ENCODE assay signal across 1 cellular context in the genomic region with DNA sequence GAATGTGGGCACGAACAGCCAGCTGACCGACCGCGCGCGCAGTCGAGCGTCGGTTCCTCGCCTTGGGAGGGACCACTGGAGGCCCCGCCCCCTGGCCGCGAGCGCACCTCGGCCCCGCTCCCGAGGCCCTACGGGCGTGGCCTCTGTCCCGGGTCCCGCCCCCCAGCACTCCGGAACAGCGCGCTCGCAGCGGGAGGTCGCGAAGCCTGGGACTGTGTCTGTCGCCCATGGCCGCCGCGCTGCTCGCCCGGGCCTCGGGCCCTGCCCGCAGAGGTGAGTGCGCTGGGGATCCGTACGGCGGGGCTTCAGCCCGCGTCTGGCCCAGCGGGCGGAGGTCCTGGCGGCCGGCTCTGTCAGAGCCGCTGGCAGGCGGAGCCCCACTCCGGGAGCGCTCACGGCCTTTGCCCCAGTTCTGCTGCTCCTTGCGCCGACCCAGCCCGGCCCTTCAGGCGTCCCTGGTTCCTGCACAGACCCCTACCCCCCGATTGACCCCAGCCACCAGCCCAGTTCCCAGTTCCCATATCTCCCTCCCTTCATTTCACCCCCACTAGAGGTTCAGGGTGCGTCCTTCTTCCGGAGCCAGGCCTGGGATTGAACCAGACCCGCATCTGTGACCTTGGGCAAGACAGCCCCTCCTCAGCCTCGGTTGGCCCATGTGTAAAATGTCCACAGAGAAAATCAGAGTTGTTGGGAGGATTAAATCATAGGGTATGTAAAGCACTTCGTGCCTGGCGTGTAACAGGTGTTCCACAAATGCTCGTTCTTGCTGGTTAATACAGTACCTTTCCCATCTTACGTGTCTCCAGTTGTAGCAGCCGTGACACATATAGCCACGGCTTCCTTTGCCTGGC.
TF ChIP-seq lines count a peak whose summit lies in the region.

A gene with protein sequence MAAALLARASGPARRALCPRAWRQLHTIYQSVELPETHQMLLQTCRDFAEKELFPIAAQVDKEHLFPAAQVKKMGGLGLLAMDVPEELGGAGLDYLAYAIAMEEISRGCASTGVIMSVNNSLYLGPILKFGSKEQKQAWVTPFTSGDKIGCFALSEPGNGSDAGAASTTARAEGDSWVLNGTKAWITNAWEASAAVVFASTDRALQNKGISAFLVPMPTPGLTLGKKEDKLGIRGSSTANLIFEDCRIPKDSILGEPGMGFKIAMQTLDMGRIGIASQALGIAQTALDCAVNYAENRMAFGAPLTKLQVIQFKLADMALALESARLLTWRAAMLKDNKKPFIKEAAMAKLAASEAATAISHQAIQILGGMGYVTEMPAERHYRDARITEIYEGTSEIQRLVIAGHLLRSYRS (plus strand): TSS at position 168 of the 851 bp plus-strand sequence. CDS start 60 bp downstream, at position 228.

TF ChIP-seq in K562, 482 proteins besides CTCF, POLR2A, EP300 and RAD21 (continued from another document and continues in another):
- TF ChIP-seq, protein P1, sequence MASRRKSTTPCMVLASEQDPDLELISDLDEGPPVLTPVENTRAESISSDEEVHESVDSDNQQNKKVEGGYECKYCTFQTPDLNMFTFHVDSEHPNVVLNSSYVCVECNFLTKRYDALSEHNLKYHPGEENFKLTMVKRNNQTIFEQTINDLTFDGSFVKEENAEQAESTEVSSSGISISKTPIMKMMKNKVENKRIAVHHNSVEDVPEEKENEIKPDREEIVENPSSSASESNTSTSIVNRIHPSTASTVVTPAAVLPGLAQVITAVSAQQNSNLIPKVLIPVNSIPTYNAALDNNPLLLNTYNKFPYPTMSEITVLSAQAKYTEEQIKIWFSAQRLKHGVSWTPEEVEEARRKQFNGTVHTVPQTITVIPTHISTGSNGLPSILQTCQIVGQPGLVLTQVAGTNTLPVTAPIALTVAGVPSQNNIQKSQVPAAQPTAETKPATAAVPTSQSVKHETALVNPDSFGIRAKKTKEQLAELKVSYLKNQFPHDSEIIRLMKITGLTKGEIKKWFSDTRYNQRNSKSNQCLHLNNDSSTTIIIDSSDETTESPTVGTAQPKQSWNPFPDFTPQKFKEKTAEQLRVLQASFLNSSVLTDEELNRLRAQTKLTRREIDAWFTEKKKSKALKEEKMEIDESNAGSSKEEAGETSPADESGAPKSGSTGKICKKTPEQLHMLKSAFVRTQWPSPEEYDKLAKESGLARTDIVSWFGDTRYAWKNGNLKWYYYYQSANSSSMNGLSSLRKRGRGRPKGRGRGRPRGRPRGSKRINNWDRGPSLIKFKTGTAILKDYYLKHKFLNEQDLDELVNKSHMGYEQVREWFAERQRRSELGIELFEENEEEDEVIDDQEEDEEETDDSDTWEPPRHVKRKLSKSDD (conservative IDR thresholded peaks at IDR 0.05; ENCODE audit: low read length), result no peak
- TF ChIP-seq TFAM (CRISPR knock-in tag; conservative IDR thresholded peaks at IDR 0.05) (no peak), ZNF77 (CRISPR knock-in tag; IDR thresholded peaks at IDR 0.05) (no peak), GTF2A2 (tag; IDR thresholded peaks at IDR 0.05) (no peak), MED1 (CRISPR knock-in tag; IDR thresholded peaks at IDR 0.05; ENCODE audit: borderline replicate concordance) (no peak), DDX20 (tag; IDR thresholded peaks at IDR 0.05; ENCODE audit: low read depth) (no peak), ESRRB (CRISPR knock-in tag; IDR thresholded peaks at IDR 0.05; ENCODE audit: borderline replicate concordance) (no peak), SMAD4 (CRISPR knock-in tag; conservative IDR thresholded peaks at IDR 0.05) (peak; percentile 59), NR1H2 (CRISPR knock-in tag; IDR thresholded peaks at IDR 0.05) (peak; percentile 13; the same call in 1 of the 2 replicates), RHOXF2B (CRISPR knock-in tag; conservative IDR thresholded peaks at IDR 0.05) (no peak), ZC3H8 (IDR thresholded peaks at IDR 0.05) (no peak), PTBP1 (IDR thresholded peaks at IDR 0.05; ENCODE audit: low read depth, low read length) (no peak), RBM25 (IDR thresholded peaks at IDR 0.05; ENCODE audit: low read depth, low read length, severe bottlenecking) (no peak), ZNF766 (CRISPR knock-in tag; conservative IDR thresholded peaks at IDR 0.05) (no peak), NELFE (IDR thresholded peaks at IDR 0.05; ENCODE audit: insufficient read depth, insufficient read length) (no peak), FOXP1 (CRISPR knock-in tag; IDR thresholded peaks at IDR 0.05) (peak; percentile 33; the same call in 1 of the 2 replicates), CBFA2T3 (IDR thresholded peaks at IDR 0.05) (no peak), RBM15 (IDR thresholded peaks at IDR 0.05; ENCODE audit: insufficient read depth, low read length) (no peak)
- TF ChIP-seq, protein P2, sequence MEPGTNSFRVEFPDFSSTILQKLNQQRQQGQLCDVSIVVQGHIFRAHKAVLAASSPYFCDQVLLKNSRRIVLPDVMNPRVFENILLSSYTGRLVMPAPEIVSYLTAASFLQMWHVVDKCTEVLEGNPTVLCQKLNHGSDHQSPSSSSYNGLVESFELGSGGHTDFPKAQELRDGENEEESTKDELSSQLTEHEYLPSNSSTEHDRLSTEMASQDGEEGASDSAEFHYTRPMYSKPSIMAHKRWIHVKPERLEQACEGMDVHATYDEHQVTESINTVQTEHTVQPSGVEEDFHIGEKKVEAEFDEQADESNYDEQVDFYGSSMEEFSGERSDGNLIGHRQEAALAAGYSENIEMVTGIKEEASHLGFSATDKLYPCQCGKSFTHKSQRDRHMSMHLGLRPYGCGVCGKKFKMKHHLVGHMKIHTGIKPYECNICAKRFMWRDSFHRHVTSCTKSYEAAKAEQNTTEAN (CRISPR knock-in tag; IDR thresholded peaks at IDR 0.05), result no peak
- TF ChIP-seq, protein P3, sequence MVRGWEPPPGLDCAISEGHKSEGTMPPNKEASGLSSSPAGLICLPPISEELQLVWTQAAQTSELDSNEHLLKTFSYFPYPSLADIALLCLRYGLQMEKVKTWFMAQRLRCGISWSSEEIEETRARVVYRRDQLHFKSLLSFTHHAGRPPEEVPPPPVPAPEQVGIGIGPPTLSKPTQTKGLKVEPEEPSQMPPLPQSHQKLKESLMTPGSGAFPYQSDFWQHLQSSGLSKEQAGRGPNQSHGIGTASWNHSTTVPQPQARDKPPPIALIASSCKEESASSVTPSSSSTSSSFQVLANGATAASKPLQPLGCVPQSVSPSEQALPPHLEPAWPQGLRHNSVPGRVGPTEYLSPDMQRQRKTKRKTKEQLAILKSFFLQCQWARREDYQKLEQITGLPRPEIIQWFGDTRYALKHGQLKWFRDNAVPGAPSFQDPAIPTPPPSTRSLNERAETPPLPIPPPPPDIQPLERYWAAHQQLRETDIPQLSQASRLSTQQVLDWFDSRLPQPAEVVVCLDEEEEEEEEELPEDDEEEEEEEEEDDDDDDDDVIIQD (CRISPR knock-in tag; IDR thresholded peaks at IDR 0.05), result no peak
- TF ChIP-seq, protein P4, sequence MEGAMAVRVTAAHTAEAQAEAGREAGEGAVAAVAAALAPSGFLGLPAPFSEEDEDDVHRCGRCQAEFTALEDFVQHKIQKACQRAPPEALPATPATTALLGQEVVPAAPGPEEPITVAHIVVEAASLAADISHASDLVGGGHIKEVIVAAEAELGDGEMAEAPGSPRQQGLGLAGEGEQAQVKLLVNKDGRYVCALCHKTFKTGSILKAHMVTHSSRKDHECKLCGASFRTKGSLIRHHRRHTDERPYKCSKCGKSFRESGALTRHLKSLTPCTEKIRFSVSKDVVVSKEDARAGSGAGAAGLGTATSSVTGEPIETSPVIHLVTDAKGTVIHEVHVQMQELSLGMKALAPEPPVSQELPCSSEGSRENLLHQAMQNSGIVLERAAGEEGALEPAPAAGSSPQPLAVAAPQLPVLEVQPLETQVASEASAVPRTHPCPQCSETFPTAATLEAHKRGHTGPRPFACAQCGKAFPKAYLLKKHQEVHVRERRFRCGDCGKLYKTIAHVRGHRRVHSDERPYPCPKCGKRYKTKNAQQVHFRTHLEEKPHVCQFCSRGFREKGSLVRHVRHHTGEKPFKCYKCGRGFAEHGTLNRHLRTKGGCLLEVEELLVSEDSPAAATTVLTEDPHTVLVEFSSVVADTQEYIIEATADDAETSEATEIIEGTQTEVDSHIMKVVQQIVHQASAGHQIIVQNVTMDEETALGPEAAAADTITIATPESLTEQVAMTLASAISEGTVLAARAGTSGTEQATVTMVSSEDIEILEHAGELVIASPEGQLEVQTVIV (CRISPR knock-in tag; IDR thresholded peaks at IDR 0.05; ENCODE audit: borderline replicate concordance), result no peak
- TF ChIP-seq, protein P5, sequence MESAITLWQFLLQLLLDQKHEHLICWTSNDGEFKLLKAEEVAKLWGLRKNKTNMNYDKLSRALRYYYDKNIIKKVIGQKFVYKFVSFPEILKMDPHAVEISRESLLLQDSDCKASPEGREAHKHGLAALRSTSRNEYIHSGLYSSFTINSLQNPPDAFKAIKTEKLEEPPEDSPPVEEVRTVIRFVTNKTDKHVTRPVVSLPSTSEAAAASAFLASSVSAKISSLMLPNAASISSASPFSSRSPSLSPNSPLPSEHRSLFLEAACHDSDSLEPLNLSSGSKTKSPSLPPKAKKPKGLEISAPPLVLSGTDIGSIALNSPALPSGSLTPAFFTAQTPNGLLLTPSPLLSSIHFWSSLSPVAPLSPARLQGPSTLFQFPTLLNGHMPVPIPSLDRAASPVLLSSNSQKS (CRISPR knock-in tag; IDR thresholded peaks at IDR 0.05), result no peak
- TF ChIP-seq, protein P6, sequence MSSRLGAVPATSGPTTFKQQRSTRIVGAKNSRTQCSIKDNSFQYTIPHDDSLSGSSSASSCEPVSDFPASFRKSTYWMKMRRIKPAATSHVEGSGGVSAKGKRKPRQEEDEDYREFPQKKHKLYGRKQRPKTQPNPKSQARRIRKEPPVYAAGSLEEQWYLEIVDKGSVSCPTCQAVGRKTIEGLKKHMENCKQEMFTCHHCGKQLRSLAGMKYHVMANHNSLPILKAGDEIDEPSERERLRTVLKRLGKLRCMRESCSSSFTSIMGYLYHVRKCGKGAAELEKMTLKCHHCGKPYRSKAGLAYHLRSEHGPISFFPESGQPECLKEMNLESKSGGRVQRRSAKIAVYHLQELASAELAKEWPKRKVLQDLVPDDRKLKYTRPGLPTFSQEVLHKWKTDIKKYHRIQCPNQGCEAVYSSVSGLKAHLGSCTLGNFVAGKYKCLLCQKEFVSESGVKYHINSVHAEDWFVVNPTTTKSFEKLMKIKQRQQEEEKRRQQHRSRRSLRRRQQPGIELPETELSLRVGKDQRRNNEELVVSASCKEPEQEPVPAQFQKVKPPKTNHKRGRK (tag; IDR thresholded peaks at IDR 0.05), result no peak
- TF ChIP-seq, protein P7, sequence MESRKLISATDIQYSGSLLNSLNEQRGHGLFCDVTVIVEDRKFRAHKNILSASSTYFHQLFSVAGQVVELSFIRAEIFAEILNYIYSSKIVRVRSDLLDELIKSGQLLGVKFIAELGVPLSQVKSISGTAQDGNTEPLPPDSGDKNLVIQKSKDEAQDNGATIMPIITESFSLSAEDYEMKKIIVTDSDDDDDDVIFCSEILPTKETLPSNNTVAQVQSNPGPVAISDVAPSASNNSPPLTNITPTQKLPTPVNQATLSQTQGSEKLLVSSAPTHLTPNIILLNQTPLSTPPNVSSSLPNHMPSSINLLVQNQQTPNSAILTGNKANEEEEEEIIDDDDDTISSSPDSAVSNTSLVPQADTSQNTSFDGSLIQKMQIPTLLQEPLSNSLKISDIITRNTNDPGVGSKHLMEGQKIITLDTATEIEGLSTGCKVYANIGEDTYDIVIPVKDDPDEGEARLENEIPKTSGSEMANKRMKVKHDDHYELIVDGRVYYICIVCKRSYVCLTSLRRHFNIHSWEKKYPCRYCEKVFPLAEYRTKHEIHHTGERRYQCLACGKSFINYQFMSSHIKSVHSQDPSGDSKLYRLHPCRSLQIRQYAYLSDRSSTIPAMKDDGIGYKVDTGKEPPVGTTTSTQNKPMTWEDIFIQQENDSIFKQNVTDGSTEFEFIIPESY (CRISPR knock-in tag; IDR thresholded peaks at IDR 0.05), result no peak
- TF ChIP-seq, protein P8, sequence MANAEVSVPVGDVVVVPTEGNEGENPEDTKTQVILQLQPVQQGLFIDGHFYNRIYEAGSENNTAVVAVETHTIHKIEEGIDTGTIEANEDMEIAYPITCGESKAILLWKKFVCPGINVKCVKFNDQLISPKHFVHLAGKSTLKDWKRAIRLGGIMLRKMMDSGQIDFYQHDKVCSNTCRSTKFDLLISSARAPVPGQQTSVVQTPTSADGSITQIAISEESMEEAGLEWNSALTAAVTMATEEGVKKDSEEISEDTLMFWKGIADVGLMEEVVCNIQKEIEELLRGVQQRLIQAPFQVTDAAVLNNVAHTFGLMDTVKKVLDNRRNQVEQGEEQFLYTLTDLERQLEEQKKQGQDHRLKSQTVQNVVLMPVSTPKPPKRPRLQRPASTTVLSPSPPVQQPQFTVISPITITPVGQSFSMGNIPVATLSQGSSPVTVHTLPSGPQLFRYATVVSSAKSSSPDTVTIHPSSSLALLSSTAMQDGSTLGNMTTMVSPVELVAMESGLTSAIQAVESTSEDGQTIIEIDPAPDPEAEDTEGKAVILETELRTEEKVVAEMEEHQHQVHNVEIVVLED (CRISPR knock-in tag; IDR thresholded peaks at IDR 0.05), result no peak
- TF ChIP-seq, protein P9, sequence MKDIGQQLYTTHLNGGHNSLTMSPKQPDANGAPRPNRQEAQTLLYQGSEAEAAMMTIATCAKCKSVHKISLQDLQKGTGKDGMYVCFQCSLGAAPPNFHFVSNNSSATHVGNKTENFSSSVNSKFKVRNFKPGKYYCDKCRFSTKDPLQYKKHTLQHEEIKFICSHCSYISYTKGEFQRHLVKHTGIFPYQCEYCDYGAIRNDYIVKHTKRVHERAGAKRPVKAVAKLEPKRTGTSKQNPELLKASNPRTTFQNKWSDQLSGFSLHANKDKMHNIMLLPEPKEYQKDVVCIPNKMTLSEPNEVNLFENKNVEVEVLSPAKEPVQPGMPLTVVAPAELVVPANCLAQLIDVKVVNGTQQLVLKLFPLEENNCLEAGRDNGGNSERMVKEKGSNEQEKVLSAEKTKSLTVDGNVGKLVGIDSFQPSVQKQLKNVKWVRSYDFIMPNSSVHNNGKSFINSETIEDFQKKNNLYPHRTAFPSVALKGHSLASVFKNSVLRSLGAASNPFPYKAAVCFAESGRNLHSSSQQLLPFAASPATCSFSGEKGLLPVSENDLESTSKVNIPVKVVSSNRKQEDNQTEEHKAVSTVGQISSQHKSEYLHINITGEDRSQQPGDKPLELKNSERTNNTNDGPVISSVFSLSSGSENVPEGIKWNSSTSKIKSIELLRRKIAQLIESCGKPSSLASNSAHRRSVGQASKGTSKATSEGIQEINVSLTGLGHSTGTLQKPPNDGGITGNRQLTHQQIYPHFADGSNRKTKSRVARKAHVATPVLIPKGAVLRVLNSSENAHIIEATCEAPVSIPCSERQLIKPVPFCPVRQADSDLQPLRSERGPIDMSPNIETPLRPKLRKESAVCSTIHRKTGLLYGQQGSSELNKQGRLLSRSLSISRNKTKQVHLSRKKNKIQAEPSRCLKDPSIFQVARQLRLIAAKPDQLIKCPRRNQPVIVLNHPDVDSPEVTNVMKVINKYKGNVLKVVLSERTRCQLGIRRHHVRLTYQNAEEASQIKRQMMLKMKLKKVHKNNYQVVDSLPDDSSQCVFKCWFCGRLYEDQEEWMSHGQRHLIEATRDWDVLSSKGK (CRISPR knock-in tag; IDR thresholded peaks at IDR 0.05), result no peak
- TF ChIP-seq, protein P10, sequence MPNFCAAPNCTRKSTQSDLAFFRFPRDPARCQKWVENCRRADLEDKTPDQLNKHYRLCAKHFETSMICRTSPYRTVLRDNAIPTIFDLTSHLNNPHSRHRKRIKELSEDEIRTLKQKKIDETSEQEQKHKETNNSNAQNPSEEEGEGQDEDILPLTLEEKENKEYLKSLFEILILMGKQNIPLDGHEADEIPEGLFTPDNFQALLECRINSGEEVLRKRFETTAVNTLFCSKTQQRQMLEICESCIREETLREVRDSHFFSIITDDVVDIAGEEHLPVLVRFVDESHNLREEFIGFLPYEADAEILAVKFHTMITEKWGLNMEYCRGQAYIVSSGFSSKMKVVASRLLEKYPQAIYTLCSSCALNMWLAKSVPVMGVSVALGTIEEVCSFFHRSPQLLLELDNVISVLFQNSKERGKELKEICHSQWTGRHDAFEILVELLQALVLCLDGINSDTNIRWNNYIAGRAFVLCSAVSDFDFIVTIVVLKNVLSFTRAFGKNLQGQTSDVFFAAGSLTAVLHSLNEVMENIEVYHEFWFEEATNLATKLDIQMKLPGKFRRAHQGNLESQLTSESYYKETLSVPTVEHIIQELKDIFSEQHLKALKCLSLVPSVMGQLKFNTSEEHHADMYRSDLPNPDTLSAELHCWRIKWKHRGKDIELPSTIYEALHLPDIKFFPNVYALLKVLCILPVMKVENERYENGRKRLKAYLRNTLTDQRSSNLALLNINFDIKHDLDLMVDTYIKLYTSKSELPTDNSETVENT (CRISPR knock-in tag; IDR thresholded peaks at IDR 0.05), result no peak
